Comparison of ENCODE assay signal across 23 cellular contexts in the genomic region with DNA sequence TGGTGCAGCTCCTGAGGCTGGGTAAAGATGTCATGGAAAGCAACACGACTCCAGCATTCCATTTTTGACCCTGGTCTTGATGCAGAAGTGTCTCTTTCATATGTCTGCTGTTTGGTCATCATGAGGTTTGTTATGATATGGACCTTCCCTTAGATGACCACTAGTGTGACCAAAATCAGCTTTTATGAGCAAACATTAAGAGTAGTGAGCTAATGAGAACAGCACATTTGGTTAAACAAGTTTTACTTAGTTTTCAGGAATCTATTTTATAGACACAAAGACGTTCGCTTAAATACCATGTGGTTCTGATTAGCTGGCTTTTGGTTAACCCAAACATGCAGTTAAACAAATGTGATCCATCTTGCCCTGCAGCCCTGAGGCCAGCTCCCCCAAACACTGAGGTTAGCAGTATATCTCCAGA. TPM values are rescaled to one million over a fixed set of nuclear protein-coding genes. Genes with fewer than 3 reads are reported as not detected.
DNase-seq lines count a peak whose midpoint lies in the region; ATAC-seq, FAIRE-seq and TF ChIP-seq lines count a peak whose summit lies in the region.
"Had no signal": no experiment of that assay in that cellular context is flagged by ENCODE, and none has a peak within 500 bp of the region (broad histone marks: within the 10 kb centered on the region; RNA-seq: fewer than 3 reads in every experiment).

No MANE protein-coding gene starts in this region.

- H3K27ac ChIP-seq in SJSA1 (peak overlapping the region; percentile 88), vagina (peak overlapping the region; percentile 4)
- H3K27ac ChIP-seq: ovary, thoracic aorta had no signal

- no peaks in the 10 kb centered on the region for H3K9me3 ChIP-seq in SJSA1 (replicated peaks)
- H3K9me3 ChIP-seq in vagina, result no peaks in the 10 kb centered on the region
- H3K9me3 ChIP-seq: ovary, thoracic aorta had no signal

- DNase-seq in ELR (ENCODE audit: low read depth), result peak; percentile 4
- peak in 1 of 2 experiments; percentile 70 for DNase-seq in SJSA1 (ENCODE audit: low read depth in 1 of 2, low spot score in 2 of 2)
- peak; percentile 91 for DNase-seq in fibroblast of peridontal ligament (ENCODE audit: extremely low read depth)
- no peak for DNase-seq in vagina (ENCODE audit: extremely low spot score in 2 of 2)
- DNase-seq in D721Med (ENCODE audit: insufficient read length, low spot score), result no peak
- DNase-seq in stimulated activated effector memory CD8-positive, alpha-beta T cell treated with anti-CD3 and anti-CD28 coated beads, Interleukin-12 subunit alpha, Interleukin-12 subunit beta, amount 100 ng/mL, for 72 hours (ENCODE audit: low spot score in 2 of 2), result no peak
- DNase-seq: activated CD8-positive, alpha-beta memory T cell treated with anti-CD3 and anti-CD28 coated beads, Interleukin-2, amount 50 U/mL, for 48 hours; activated gamma-delta T cell; C1 segment of cervical spinal cord; cerebellar nuclear complex; effector memory CD8-positive, alpha-beta T cell; GDM1; kidney; NCI-H1105; NCI-H510A; ovary; right cardiac atrium; T-helper 1 cell had no signal

- H3K4me1 Mint-ChIP-seq in stimulated activated effector memory CD8-positive, alpha-beta T cell treated with anti-CD3 and anti-CD28 coated beads, Interleukin-12 subunit alpha, Interleukin-12 subunit beta, amount 100 ng/mL, for 72 hours, result no peaks in the 10 kb centered on the region

- ATAC-seq in stimulated activated effector memory CD8-positive, alpha-beta T cell treated with anti-CD3 and anti-CD28 coated beads, Interleukin-12 subunit alpha, Interleukin-12 subunit beta, amount 100 ng/mL, for 72 hours, result no peak
- ATAC-seq in GM18511 (IDR thresholded peaks at IDR 0.05; ENCODE audit: unreplicated experiment), result no peak
- ATAC-seq: effector memory CD8-positive, alpha-beta T cell; K562; right cardiac atrium had no signal

- H3K36me3 ChIP-seq in SJSA1 (no peaks in the 10 kb centered on the region), vagina (no peaks in the 10 kb centered on the region)
- H3K36me3 ChIP-seq: ovary, thoracic aorta had no signal

- H3K36me3 Mint-ChIP-seq in stimulated activated effector memory CD8-positive, alpha-beta T cell treated with anti-CD3 and anti-CD28 coated beads, Interleukin-12 subunit alpha, Interleukin-12 subunit beta, amount 100 ng/mL, for 72 hours, result no peaks in the 10 kb centered on the region

- H3K4me1 ChIP-seq in SJSA1 (replicated peaks), result peaks cover 29% of the 10 kb centered on the region
- peaks cover 6% of the 10 kb centered on the region for H3K4me1 ChIP-seq in vagina

- H3K9me3 Mint-ChIP-seq in stimulated activated effector memory CD8-positive, alpha-beta T cell treated with anti-CD3 and anti-CD28 coated beads, Interleukin-12 subunit alpha, Interleukin-12 subunit beta, amount 100 ng/mL, for 72 hours, result no peaks in the 10 kb centered on the region
- H3K9me3 Mint-ChIP-seq: effector memory CD8-positive, alpha-beta T cell had no signal

- H3K27ac Mint-ChIP-seq in stimulated activated effector memory CD8-positive, alpha-beta T cell treated with anti-CD3 and anti-CD28 coated beads, Interleukin-12 subunit alpha, Interleukin-12 subunit beta, amount 100 ng/mL, for 72 hours, result no peak overlapping the region
- H3K27ac Mint-ChIP-seq: effector memory CD8-positive, alpha-beta T cell had no signal

- H3K4me3 Mint-ChIP-seq in stimulated activated effector memory CD8-positive, alpha-beta T cell treated with anti-CD3 and anti-CD28 coated beads, Interleukin-12 subunit alpha, Interleukin-12 subunit beta, amount 100 ng/mL, for 72 hours, result no peak overlapping the region
- H3K4me3 Mint-ChIP-seq: effector memory CD8-positive, alpha-beta T cell had no signal

- H3K4me3 ChIP-seq in SJSA1, result no peak overlapping the region
- no peak overlapping the region for H3K4me3 ChIP-seq in vagina
- H3K4me3 ChIP-seq: K562, lung, ovary, thoracic aorta had no signal

- TF ChIP-seq CTCF in vagina (IDR thresholded peaks at IDR 0.05) (no peak), D721Med (IDR thresholded peaks at IDR 0.05; ENCODE audit: insufficient read depth, missing control alignments) (no peak)

- TF ChIP-seq POLR2A in vagina (IDR thresholded peaks at IDR 0.05), result no peak

- intact Hi-C loops in vagina (cut with DNase I), result no loop called here

- FAIRE-seq in D721Med (lab: Jason Lieb, UNC), result no peak
- FAIRE-seq: K562, kidney had no signal

- H3K27me3 ChIP-seq in SJSA1 (replicated peaks) (no peaks in the 10 kb centered on the region), vagina (no peaks in the 10 kb centered on the region)
- H3K27me3 ChIP-seq: ovary had no signal

RNA-seq across cellular contexts. Expression of gene ACTBL2, which starts 56.7 kb away (rescaled TPM):
- total RNA-seq in SJSA1 (2014; rRNA removed; shearing (Covaris generic)), result not detected in 2 replicates
- total RNA-seq in vagina, result not detected
- total RNA-seq: K562, myocyte, right cardiac atrium, thoracic aorta had no signal

Comparison
In these comparisons a context has a peak if more than half of its experiments do, and no peak if none do; other contexts are left out.
1. DNase-seq: peak in ELR (single experiment) and fibroblast of peridontal ligament (single experiment); none in vagina (0 of 2), D721Med (single experiment) and stimulated activated effector memory CD8-positive, alpha-beta T cell treated with anti-CD3 and anti-CD28 coated beads, Interleukin-12 subunit alpha, Interleukin-12 subunit beta, amount 100 ng/mL, for 72 hours (0 of 2).